25 cellular contexts compared by ENCODE assay signal in genomic region chr2:1237785-1238184, GRCh38.
"Had no signal": no experiment of that assay in that cellular context is flagged by ENCODE, and none has a peak within 500 bp of the region (broad histone marks: within the 10 kb centered on the region; RNA-seq: fewer than 3 reads in every experiment).

No MANE protein-coding gene starts in this region.

- H3K36me3 ChIP-seq: gastrocnemius medialis, left ventricle myocardium inferior, lower lobe of right lung, neural progenitor cell, sigmoid colon, stomach, thoracic aorta, transverse colon had no signal

- H3K4me3 Mint-ChIP-seq: immature natural killer cell; memory B cell; natural killer cell treated with Interleukin-12 subunit alpha and Interleukin-12 subunit beta and Interleukin-15 and Interleukin-18, amount 100 ng/mL, for 72 hours; neural progenitor cell had no signal

- H3K9me3 Mint-ChIP-seq: immature natural killer cell; memory B cell; natural killer cell treated with Interleukin-12 subunit alpha and Interleukin-12 subunit beta and Interleukin-15 and Interleukin-18, amount 100 ng/mL, for 72 hours had no signal

- H2AFZ ChIP-seq: neural progenitor cell had no signal

- FAIRE-seq: endometrium, keratinocyte, urothelium cell line had no signal

- ATAC-seq: esophagus mucosa; gastrocnemius medialis; left cardiac atrium; lower lobe of right lung; natural killer cell treated with Interleukin-12 subunit alpha and Interleukin-12 subunit beta and Interleukin-15 and Interleukin-18, amount 100 ng/mL, for 72 hours had no signal

- H3K27ac ChIP-seq: gastrocnemius medialis, left ventricle myocardium inferior, lower lobe of right lung, neural progenitor cell, sigmoid colon, skin epidermis, stomach, thoracic aorta, transverse colon had no signal

- H3K27me3 ChIP-seq: gastrocnemius medialis, neural progenitor cell, sigmoid colon, transverse colon had no signal

- H3K4me3 ChIP-seq: gastrocnemius medialis, left ventricle myocardium inferior, lower lobe of right lung, neural progenitor cell, sigmoid colon, skin epidermis, stomach, thoracic aorta, transverse colon had no signal

- H3K27ac Mint-ChIP-seq: immature natural killer cell; memory B cell; natural killer cell treated with Interleukin-12 subunit alpha and Interleukin-12 subunit beta and Interleukin-15 and Interleukin-18, amount 100 ng/mL, for 72 hours; neural progenitor cell had no signal

- H3K9ac ChIP-seq: neural progenitor cell had no signal

- H3K4me1 ChIP-seq: gastrocnemius medialis, left ventricle myocardium inferior, lower lobe of right lung, neural progenitor cell, sigmoid colon, stomach, transverse colon had no signal

- H3K4me2 ChIP-seq: neural progenitor cell had no signal

- H3K9me3 ChIP-seq: gastrocnemius medialis, left ventricle myocardium inferior, lower lobe of right lung, sigmoid colon, stomach, thoracic aorta, transverse colon had no signal

- DNase-seq: effector memory CD4-positive, alpha-beta T cell; gastrocnemius medialis; glutamatergic neuron; immature natural killer cell; left cardiac atrium; left ventricle myocardium inferior; lower lobe of right lung; midbrain; occipital lobe; sigmoid colon; stimulated activated CD4-positive, alpha-beta T cell treated with anti-CD3 and anti-CD28 coated beads, Interleukin-2, amount 100 ng/mL, for 24 hours; stimulated activated CD4-positive, alpha-beta T cell treated with anti-CD3 and anti-CD28 coated beads, Interleukin-4, amount 100 ng/mL, for 4 hours; stimulated activated naive CD4-positive, alpha-beta T cell; stomach; substantia nigra; transverse colon had no signal

- H3K4me1 Mint-ChIP-seq: immature natural killer cell, memory B cell had no signal
